ENCODE assay signal across 9 cellular contexts in genomic region chr7:113071465-113071864, GRCh38. TPM values are rescaled to one million over a fixed set of nuclear protein-coding genes. Genes with fewer than 3 reads are reported as not detected.
DNase-seq lines count a peak whose midpoint lies in the region; ATAC-seq, FAIRE-seq and TF ChIP-seq lines count a peak whose summit lies in the region.
"Had no signal": no experiment of that assay in that cellular context is flagged by ENCODE, and none has a peak within 500 bp of the region (broad histone marks: within the 10 kb centered on the region; RNA-seq: fewer than 3 reads in every experiment).

No MANE protein-coding gene starts in this region.

- H3K9me3 ChIP-seq in BLaER1 (no peaks in the 10 kb centered on the region), gastrocnemius medialis (no peaks in the 10 kb centered on the region), psoas muscle (no peaks in the 10 kb centered on the region)

- TF ChIP-seq POLR2A in gastrocnemius medialis (IDR thresholded peaks at IDR 0.05): no peak
- no peak for TF ChIP-seq POLR2A in H54 (IDR thresholded peaks at IDR 0.05; ENCODE audit: low read depth, low read length)

- H3K27me3 ChIP-seq in BLaER1: no peaks in the 10 kb centered on the region
- H3K27me3 ChIP-seq in KMS-11 (ENCODE audit: insufficient read depth, low read depth): no peaks in the 10 kb centered on the region
- no peaks in the 10 kb centered on the region for H3K27me3 ChIP-seq in gastrocnemius medialis
- peaks cover 0 to 2% (median 0%) of the 10 kb centered on the region in 3 donors for H3K27me3 ChIP-seq in psoas muscle (ENCODE audit: insufficient read depth in 3 of 3, low read length in 2 of 3)

- no peaks in the 10 kb centered on the region for H3K79me2 ChIP-seq in KMS-11 (ENCODE audit: insufficient read depth, low read depth)

- H3K4me2 ChIP-seq in BLaER1 (peak overlapping the region; percentile 20), KMS-11 (peak overlapping the region; percentile 26)

- H3K36me3 ChIP-seq in BLaER1: no peaks in the 10 kb centered on the region
- no peaks in the 10 kb centered on the region for H3K36me3 ChIP-seq in KMS-11 (ENCODE audit: insufficient read depth)
- H3K36me3 ChIP-seq in gastrocnemius medialis: no peaks in the 10 kb centered on the region
- H3K36me3 ChIP-seq in psoas muscle (ENCODE audit: insufficient read depth in 1 of 2, low read depth in 1 of 2): no peaks in the 10 kb centered on the region

- H3K4me3 ChIP-seq in BLaER1 (no peak overlapping the region), KMS-11 (IDR thresholded peaks at IDR 0.05; ENCODE audit: insufficient read depth, low read depth, low read length) (no peak overlapping the region), cardiac fibroblast (replicated peaks in 1 of 2; ENCODE audit: low read depth in 2 of 2, low read length in 2 of 2) (no peak overlapping the region), gastrocnemius medialis (no peak overlapping the region), psoas muscle (no peak overlapping the region)

- intact Hi-C loops in gastrocnemius medialis (cut with DNase I; ENCODE audit: low total_unique reads) (no loop called here), psoas muscle (cut with DNase I) (no loop called here)

- 7 to 18% (median 8%) methylated on average over 1 of the region's 1 CpG for WGBS in psoas muscle, 3 donors

- H4K20me1 ChIP-seq in BLaER1 (no peaks in the 10 kb centered on the region), KMS-11 (ENCODE audit: insufficient read depth) (no peaks in the 10 kb centered on the region)

- peak; percentile 7 to 33 for DNase-seq in cardiac fibroblast (ENCODE audit: low read depth in 2 of 2)
- DNase-seq in gastrocnemius medialis: no peak
- no peak for DNase-seq in inferior parietal cortex (ENCODE audit: extremely low spot score)
- DNase-seq in H54 (ENCODE audit: insufficient read length, low spot score): no peak
- no peak for DNase-seq in psoas muscle
- DNase-seq: SW 1271 had no signal

- in situ Hi-C loops in gastrocnemius medialis (cut with MboI; ENCODE audit: low sequenced_read_pairs in 4 of 4): no loop called here

- H2AFZ ChIP-seq in KMS-11 (ENCODE audit: low read depth): no peak overlapping the region

- no peak overlapping the region for H3K27ac ChIP-seq in BLaER1
- H3K27ac ChIP-seq in KMS-11: no peak overlapping the region
- H3K27ac ChIP-seq in gastrocnemius medialis: no peak overlapping the region
- no peak overlapping the region for H3K27ac ChIP-seq in psoas muscle

- TF ChIP-seq CTCF in KMS-11 (conservative IDR thresholded peaks at IDR 0.05; ENCODE audit: low read depth, low read length): no peak
- TF ChIP-seq CTCF in cardiac fibroblast (IDR thresholded peaks at IDR 0.05; ENCODE audit: low read depth, low read length): no peak
- no peak for TF ChIP-seq CTCF in gastrocnemius medialis (IDR thresholded peaks at IDR 0.05 in 4 of 5, conservative IDR thresholded peaks at IDR 0.05 in 1 of 5)
- TF ChIP-seq CTCF in psoas muscle (IDR thresholded peaks at IDR 0.05): no peak

- ATAC-seq in GM21529 (IDR thresholded peaks at IDR 0.05; ENCODE audit: unreplicated experiment) (peak; percentile 73), gastrocnemius medialis (no peak), psoas muscle (no peak)

- no peak overlapping the region for H3K9ac ChIP-seq in BLaER1
- no peak overlapping the region for H3K9ac ChIP-seq in KMS-11

- FAIRE-seq in H54 (lab: Jason Lieb, UNC): no peak

- H3K4me1 ChIP-seq in BLaER1 (peaks cover 10% of the 10 kb centered on the region), KMS-11 (ENCODE audit: low read depth, poor library complexity, severe bottlenecking) (peaks cover 13% of the 10 kb centered on the region), gastrocnemius medialis (no peaks in the 10 kb centered on the region), psoas muscle (no peaks in the 10 kb centered on the region)

RNA-seq across cellular contexts. Expression of gene GPR85, which starts 15.2 kb away (rescaled TPM):
- total RNA-seq in gastrocnemius medialis (1 to 10 TPM in 1 of 4 donors, under 1 TPM in 2, not detected in 1; 0.13 to 3.1 (median 0.82) TPM), psoas muscle (under 1 TPM in 2 of 4 donors, not detected in 2; 0.15 to 0.19 TPM)
- polyA plus RNA-seq in psoas muscle: under 1 TPM in 2 of 3 donors, not detected in 1; 0.09 to 0.19 TPM

RNA-seq across cellular contexts. Expression of gene SMIM30, which starts 46.9 kb away (rescaled TPM):
- 10 to 100 TPM; 55.9 to 98.8 (median 73.0) TPM for total RNA-seq in gastrocnemius medialis
- 10 to 100 TPM; 60.9 to 72.1 (median 65.6) TPM for total RNA-seq in psoas muscle
- 100 to 1,000 TPM in 1 of 3 donors, 10 to 100 TPM in 2; 56.2 to 115 (median 77.2) TPM for polyA plus RNA-seq in psoas muscle

Comparison
In these comparisons a context has a peak if more than half of its experiments do, and no peak if none do; other contexts are left out.
1. DNase-seq: peak in cardiac fibroblast (2 of 2); none in gastrocnemius medialis (0 of 2), inferior parietal cortex (single experiment), H54 (single experiment) and psoas muscle (0 of 2).